In the genomic region with DNA sequence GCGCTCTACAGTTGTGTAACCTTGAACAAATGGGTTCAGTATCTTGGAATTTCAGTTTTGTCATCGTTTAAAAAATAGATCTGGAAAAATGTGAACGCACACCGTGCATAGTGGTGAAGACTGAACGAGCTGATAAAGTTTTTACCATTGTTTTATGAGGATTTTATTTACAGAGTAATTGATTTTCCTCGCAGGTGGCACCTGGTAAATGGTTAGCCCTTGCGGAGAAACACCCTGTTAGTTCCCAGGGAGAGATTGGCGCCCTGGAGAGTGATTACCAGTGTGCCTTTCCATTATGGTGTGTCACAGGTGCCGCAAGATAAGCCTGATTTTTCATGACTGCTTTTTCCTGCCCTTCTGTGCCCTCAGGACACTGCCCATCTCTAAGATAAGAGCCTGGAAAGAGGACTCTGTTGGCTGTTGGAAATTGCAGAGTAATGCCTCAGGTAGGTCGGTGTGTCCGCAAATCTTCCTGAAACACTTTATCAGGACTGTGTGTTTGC, we compare ENCODE assay signal across 8 cellular contexts. TPM values are rescaled to one million over a fixed set of nuclear protein-coding genes. Genes with fewer than 3 reads are reported as not detected.
A peak's percentile ranks its signal among the peaks of the same experiment; 100 is the strongest.
DNase-seq lines count a peak whose midpoint lies in the region; ATAC-seq lines count a peak whose summit lies in the region.

No MANE protein-coding gene starts in this region.

- CTCF ChIA-PET in activated CD8-positive, alpha-beta memory T cell treated with anti-CD3 and anti-CD28 coated beads, Interleukin-2, amount 10 ng/mL, durations not matched to agents 7 days and 5 days (lab: Charles Lee) = no interaction called here

- H3K27ac ChIP-seq in thymus (ENCODE audit: low read depth) = peak overlapping the region; percentile 95

- peaks cover 22% of the 10 kb centered on the region for H3K4me1 Mint-ChIP-seq in activated CD8-positive, alpha-beta memory T cell treated with anti-CD3 and anti-CD28 coated beads, Interleukin-2, amount 10 ng/mL, durations not matched to agents 7 days and 5 days

- peak overlapping the region; percentile 77 for H3K4me3 ChIP-seq in thymus (ENCODE audit: low read length)

- no peaks in the 10 kb centered on the region for H3K27me3 Mint-ChIP-seq in activated CD8-positive, alpha-beta memory T cell treated with anti-CD3 and anti-CD28 coated beads, Interleukin-2, amount 10 ng/mL, durations not matched to agents 7 days and 5 days

- H3K4me3 Mint-ChIP-seq in activated CD8-positive, alpha-beta memory T cell treated with anti-CD3 and anti-CD28 coated beads, Interleukin-2, amount 10 ng/mL, durations not matched to agents 7 days and 5 days = peak overlapping the region; percentile 83

- peaks cover 33% of the 10 kb centered on the region for H3K36me3 Mint-ChIP-seq in activated CD8-positive, alpha-beta memory T cell treated with anti-CD3 and anti-CD28 coated beads, Interleukin-2, amount 10 ng/mL, durations not matched to agents 7 days and 5 days
- H3K36me3 Mint-ChIP-seq in activated naive CD4-positive, alpha-beta T cell treated with anti-CD3 and anti-CD28 coated beads, Interleukin-2, amount 50 U/mL, for 72 hours = peaks cover 37 to 39% of the 10 kb centered on the region in 2 donors

- H3K9me3 ChIP-seq in thymus (ENCODE audit: control insufficient read depth) = no peaks in the 10 kb centered on the region

- 35% methylated on average over 11 of the region's 11 CpGs for WGBS in thymus

- peaks cover 20% of the 10 kb centered on the region for H3K9me3 Mint-ChIP-seq in activated CD8-positive, alpha-beta memory T cell treated with anti-CD3 and anti-CD28 coated beads, Interleukin-2, amount 10 ng/mL, durations not matched to agents 7 days and 5 days (ENCODE audit: low read depth)
- peaks cover 12% of the 10 kb centered on the region in 2 donors for H3K9me3 Mint-ChIP-seq in activated naive CD4-positive, alpha-beta T cell treated with anti-CD3 and anti-CD28 coated beads, Interleukin-2, amount 50 U/mL, for 72 hours

- no peak for DNase-seq in activated CD8-positive, alpha-beta memory T cell treated with anti-CD3 and anti-CD28 coated beads, Interleukin-2, amount 10 ng/mL, durations not matched to agents 7 days and 5 days
- DNase-seq in activated CD8-positive, alpha-beta memory T cell treated with anti-CD3 and anti-CD28 coated beads, Interleukin-2, amount 50 U/mL, for 4 hours = no peak
- DNase-seq in activated naive CD4-positive, alpha-beta T cell treated with anti-CD3 and anti-CD28 coated beads, Interleukin-2, amount 50 U/mL, for 72 hours (ENCODE audit: low spot score in 2 of 2) = no peak
- DNase-seq in left colon (peak; percentile 20 to 32), NAMALWA (ENCODE audit: low spot score) (no peak)

- H3K27ac Mint-ChIP-seq in activated CD8-positive, alpha-beta memory T cell treated with anti-CD3 and anti-CD28 coated beads, Interleukin-2, amount 10 ng/mL, durations not matched to agents 7 days and 5 days = peak overlapping the region; percentile 84
- peak overlapping the region; percentile 86 to 97 for H3K27ac Mint-ChIP-seq in activated naive CD4-positive, alpha-beta T cell treated with anti-CD3 and anti-CD28 coated beads, Interleukin-2, amount 50 U/mL, for 72 hours

- intact Hi-C loops in left colon (cut with DNase I, micrococcal nuclease) = loop anchor here in 1 of 2 donors (5.0 kb wide), 1 partner anchor 38 kb away; a partner anchor contains a TSS

- peaks cover 9% of the 10 kb centered on the region for H3K36me3 ChIP-seq in thymus (ENCODE audit: control insufficient read depth, insufficient read depth)

- ATAC-seq in activated CD8-positive, alpha-beta memory T cell treated with anti-CD3 and anti-CD28 coated beads, Interleukin-2, amount 10 ng/mL, durations not matched to agents 7 days and 5 days = no peak
- no peak for ATAC-seq in activated naive CD4-positive, alpha-beta T cell treated with anti-CD3 and anti-CD28 coated beads, Interleukin-2, amount 50 U/mL, for 72 hours
- ATAC-seq in left colon (peak; percentile 52), HG03196 (IDR thresholded peaks at IDR 0.05; ENCODE audit: unreplicated experiment) (no peak), HG02970 (IDR thresholded peaks at IDR 0.05; ENCODE audit: low FRiP score, unreplicated experiment) (no peak)

- H3K4me1 ChIP-seq in thymus (ENCODE audit: control insufficient read depth, insufficient read depth, low read length) = peaks cover 11% of the 10 kb centered on the region

- no peaks in the 10 kb centered on the region for H3K27me3 ChIP-seq in thymus (ENCODE audit: control insufficient read depth, insufficient read depth)

RNA-seq across cellular contexts. Expression of a gene that starts 0.6 kb away (rescaled TPM):
- total RNA-seq in activated CD8-positive, alpha-beta memory T cell treated with anti-CD3 and anti-CD28 coated beads, Interleukin-2, amount 10 ng/mL, durations not matched to agents 7 days and 5 days = 1 to 10 TPM; 1.9 to 3.6 TPM
- 1 to 10 TPM; 2.5 to 4.6 TPM for total RNA-seq in activated naive CD4-positive, alpha-beta T cell treated with anti-CD3 and anti-CD28 coated beads, Interleukin-2, amount 50 U/mL, for 72 hours
- total RNA-seq in left colon = 10 to 100 TPM in 1 of 2 donors, 1 to 10 TPM in 1; 8.4 to 10.1 TPM
- 14.2 TPM for polyA plus RNA-seq in thymus

RNA-seq across cellular contexts. Expression of a gene that starts 38.4 kb away (rescaled TPM):
- total RNA-seq in activated CD8-positive, alpha-beta memory T cell treated with anti-CD3 and anti-CD28 coated beads, Interleukin-2, amount 10 ng/mL, durations not matched to agents 7 days and 5 days = 1 to 10 TPM; 3.7 to 5.3 TPM
- 1 to 10 TPM; 1.5 to 4.0 TPM for total RNA-seq in activated naive CD4-positive, alpha-beta T cell treated with anti-CD3 and anti-CD28 coated beads, Interleukin-2, amount 50 U/mL, for 72 hours
- total RNA-seq in left colon = 1 to 10 TPM; 3.6 to 3.8 TPM
- 9.5 TPM for polyA plus RNA-seq in thymus

RNA-seq across cellular contexts. Expression of a gene that starts 57.2 kb away (rescaled TPM):
- 10 to 100 TPM; 11.1 to 12.0 TPM for total RNA-seq in activated CD8-positive, alpha-beta memory T cell treated with anti-CD3 and anti-CD28 coated beads, Interleukin-2, amount 10 ng/mL, durations not matched to agents 7 days and 5 days
- total RNA-seq in activated naive CD4-positive, alpha-beta T cell treated with anti-CD3 and anti-CD28 coated beads, Interleukin-2, amount 50 U/mL, for 72 hours = 10 to 100 TPM in 1 of 2 donors, 1 to 10 TPM in 1; 9.2 to 15.3 TPM
- total RNA-seq in left colon = 10 to 100 TPM; 14.6 to 15.4 TPM
- 44.4 TPM for polyA plus RNA-seq in thymus

RNA-seq across cellular contexts. Expression of a gene that starts 57.7 kb away (rescaled TPM):
- under 1 TPM in 1 of 2 experiments, not detected in 1; 0.23 TPM for total RNA-seq in activated CD8-positive, alpha-beta memory T cell treated with anti-CD3 and anti-CD28 coated beads, Interleukin-2, amount 10 ng/mL, durations not matched to agents 7 days and 5 days
- under 1 TPM; 0.33 to 0.36 TPM for total RNA-seq in activated naive CD4-positive, alpha-beta T cell treated with anti-CD3 and anti-CD28 coated beads, Interleukin-2, amount 50 U/mL, for 72 hours
- total RNA-seq in left colon = under 1 TPM; 0.59 to 0.61 TPM
- polyA plus RNA-seq in thymus = 0.14 TPM

Comparison
In these comparisons a context has a peak if more than half of its experiments do, and no peak if none do; other contexts are left out.
1. DNase-seq: peak in left colon (2 of 2); none in activated CD8-positive, alpha-beta memory T cell treated with anti-CD3 and anti-CD28 coated beads, Interleukin-2, amount 10 ng/mL, durations not matched to agents 7 days and 5 days (single experiment), activated CD8-positive, alpha-beta memory T cell treated with anti-CD3 and anti-CD28 coated beads, Interleukin-2, amount 50 U/mL, for 4 hours (single experiment), activated naive CD4-positive, alpha-beta T cell treated with anti-CD3 and anti-CD28 coated beads, Interleukin-2, amount 50 U/mL, for 72 hours (0 of 2) and NAMALWA (single experiment).